In the genomic region with DNA sequence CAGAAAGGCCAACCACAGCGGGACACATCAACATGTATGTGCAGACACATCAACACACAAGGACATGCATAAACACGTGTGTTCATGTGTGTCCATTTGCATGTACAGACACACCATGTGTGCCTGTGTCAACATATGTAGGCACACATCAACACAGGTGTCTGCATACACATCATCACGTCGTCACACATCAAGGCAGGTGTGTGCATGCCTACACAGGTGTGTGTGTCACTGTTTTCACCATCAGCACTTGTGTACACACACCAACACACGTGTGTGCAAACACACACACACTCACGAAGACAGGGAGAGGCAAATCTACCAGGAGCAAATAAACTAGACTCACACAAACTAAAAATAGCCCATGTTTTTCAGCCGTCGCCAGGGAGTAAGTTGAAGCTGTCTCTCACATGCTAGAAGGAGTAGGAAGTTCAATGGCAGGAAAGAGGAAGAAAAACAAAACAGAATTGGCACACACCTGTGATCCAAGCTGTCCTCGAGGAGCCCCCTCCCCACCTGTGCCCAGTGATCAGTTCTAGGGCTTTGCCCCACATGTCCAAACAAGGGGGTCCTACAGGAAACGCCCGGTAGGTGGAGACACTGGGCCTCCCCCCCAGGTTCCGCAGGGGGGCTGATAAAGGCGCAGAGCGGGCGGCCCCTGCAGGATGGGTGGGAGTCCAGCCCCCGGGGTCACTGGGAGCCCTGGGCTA, we compare ENCODE assay signal across 2 cellular contexts.
TF ChIP-seq lines count a peak whose summit lies in the region.

No MANE protein-coding gene starts in this region.

TF ChIP-seq in HEK293, 187 proteins besides CTCF, POLR2A, EP300 and RAD21:
- 0 out of 2 replicates have a peak, but pooled peaks have one; percentile 7 for TF ChIP-seq ZIC2 (tag by site-specific recombination; IDR thresholded peaks at IDR 0.05)
- no peak for TF ChIP-seq SCRT2 (tag by site-specific recombination; IDR thresholded peaks at IDR 0.05)

TF ChIP-seq in GM12878, 131 proteins besides CTCF, POLR2A, EP300 and RAD21:
- TF ChIP-seq SMC3 (IDR thresholded peaks at IDR 0.05; ENCODE audit: borderline replicate concordance, low read length) (peak; percentile 27; the same call in 1 of the 2 replicates), ZNF622 (IDR thresholded peaks at IDR 0.05) (no peak), MEF2B (IDR thresholded peaks at IDR 0.05; ENCODE audit: partially characterized antibody, poor library complexity, severe bottlenecking) (peak; percentile 24), RFX5 (IDR thresholded peaks at IDR 0.05; ENCODE audit: low read depth, low read length) (no peak), SIX5 (IDR thresholded peaks at IDR 0.05; ENCODE audit: low read depth, low read length, severe bottlenecking) (no peak), GABPA (IDR thresholded peaks at IDR 0.05; ENCODE audit: low read depth) (no peak), BCL11A (IDR thresholded peaks at IDR 0.05; ENCODE audit: low read depth, low read length) (no peak), CREM (IDR thresholded peaks at IDR 0.05; ENCODE audit: low read depth) (no peak), IKZF1 (conservative IDR thresholded peaks at IDR 0.05) (no peak)
- TF ChIP-seq, protein P1, sequence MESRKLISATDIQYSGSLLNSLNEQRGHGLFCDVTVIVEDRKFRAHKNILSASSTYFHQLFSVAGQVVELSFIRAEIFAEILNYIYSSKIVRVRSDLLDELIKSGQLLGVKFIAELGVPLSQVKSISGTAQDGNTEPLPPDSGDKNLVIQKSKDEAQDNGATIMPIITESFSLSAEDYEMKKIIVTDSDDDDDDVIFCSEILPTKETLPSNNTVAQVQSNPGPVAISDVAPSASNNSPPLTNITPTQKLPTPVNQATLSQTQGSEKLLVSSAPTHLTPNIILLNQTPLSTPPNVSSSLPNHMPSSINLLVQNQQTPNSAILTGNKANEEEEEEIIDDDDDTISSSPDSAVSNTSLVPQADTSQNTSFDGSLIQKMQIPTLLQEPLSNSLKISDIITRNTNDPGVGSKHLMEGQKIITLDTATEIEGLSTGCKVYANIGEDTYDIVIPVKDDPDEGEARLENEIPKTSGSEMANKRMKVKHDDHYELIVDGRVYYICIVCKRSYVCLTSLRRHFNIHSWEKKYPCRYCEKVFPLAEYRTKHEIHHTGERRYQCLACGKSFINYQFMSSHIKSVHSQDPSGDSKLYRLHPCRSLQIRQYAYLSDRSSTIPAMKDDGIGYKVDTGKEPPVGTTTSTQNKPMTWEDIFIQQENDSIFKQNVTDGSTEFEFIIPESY (IDR thresholded peaks at IDR 0.05): peak; percentile 63; the same call in 1 of the 2 replicates
- TF ChIP-seq, protein P2, sequence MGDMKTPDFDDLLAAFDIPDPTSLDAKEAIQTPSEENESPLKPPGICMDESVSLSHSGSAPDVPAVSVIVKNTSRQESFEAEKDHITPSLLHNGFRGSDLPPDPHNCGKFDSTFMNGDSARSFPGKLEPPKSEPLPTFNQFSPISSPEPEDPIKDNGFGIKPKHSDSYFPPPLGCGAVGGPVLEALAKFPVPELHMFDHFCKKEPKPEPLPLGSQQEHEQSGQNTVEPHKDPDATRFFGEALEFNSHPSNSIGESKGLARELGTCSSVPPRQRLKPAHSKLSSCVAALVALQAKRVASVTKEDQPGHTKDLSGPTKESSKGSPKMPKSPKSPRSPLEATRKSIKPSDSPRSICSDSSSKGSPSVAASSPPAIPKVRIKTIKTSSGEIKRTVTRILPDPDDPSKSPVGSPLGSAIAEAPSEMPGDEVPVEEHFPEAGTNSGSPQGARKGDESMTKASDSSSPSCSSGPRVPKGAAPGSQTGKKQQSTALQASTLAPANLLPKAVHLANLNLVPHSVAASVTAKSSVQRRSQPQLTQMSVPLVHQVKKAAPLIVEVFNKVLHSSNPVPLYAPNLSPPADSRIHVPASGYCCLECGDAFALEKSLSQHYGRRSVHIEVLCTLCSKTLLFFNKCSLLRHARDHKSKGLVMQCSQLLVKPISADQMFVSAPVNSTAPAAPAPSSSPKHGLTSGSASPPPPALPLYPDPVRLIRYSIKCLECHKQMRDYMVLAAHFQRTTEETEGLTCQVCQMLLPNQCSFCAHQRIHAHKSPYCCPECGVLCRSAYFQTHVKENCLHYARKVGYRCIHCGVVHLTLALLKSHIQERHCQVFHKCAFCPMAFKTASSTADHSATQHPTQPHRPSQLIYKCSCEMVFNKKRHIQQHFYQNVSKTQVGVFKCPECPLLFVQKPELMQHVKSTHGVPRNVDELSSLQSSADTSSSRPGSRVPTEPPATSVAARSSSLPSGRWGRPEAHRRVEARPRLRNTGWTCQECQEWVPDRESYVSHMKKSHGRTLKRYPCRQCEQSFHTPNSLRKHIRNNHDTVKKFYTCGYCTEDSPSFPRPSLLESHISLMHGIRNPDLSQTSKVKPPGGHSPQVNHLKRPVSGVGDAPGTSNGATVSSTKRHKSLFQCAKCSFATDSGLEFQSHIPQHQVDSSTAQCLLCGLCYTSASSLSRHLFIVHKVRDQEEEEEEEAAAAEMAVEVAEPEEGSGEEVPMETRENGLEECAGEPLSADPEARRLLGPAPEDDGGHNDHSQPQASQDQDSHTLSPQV (IDR thresholded peaks at IDR 0.05): no peak
- TF ChIP-seq, protein P3, sequence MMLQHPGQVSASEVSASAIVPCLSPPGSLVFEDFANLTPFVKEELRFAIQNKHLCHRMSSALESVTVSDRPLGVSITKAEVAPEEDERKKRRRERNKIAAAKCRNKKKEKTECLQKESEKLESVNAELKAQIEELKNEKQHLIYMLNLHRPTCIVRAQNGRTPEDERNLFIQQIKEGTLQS (IDR thresholded peaks at IDR 0.05; ENCODE audit: borderline replicate concordance, extremely low read depth, low read depth, low read length): no peak
- TF ChIP-seq, protein P4, sequence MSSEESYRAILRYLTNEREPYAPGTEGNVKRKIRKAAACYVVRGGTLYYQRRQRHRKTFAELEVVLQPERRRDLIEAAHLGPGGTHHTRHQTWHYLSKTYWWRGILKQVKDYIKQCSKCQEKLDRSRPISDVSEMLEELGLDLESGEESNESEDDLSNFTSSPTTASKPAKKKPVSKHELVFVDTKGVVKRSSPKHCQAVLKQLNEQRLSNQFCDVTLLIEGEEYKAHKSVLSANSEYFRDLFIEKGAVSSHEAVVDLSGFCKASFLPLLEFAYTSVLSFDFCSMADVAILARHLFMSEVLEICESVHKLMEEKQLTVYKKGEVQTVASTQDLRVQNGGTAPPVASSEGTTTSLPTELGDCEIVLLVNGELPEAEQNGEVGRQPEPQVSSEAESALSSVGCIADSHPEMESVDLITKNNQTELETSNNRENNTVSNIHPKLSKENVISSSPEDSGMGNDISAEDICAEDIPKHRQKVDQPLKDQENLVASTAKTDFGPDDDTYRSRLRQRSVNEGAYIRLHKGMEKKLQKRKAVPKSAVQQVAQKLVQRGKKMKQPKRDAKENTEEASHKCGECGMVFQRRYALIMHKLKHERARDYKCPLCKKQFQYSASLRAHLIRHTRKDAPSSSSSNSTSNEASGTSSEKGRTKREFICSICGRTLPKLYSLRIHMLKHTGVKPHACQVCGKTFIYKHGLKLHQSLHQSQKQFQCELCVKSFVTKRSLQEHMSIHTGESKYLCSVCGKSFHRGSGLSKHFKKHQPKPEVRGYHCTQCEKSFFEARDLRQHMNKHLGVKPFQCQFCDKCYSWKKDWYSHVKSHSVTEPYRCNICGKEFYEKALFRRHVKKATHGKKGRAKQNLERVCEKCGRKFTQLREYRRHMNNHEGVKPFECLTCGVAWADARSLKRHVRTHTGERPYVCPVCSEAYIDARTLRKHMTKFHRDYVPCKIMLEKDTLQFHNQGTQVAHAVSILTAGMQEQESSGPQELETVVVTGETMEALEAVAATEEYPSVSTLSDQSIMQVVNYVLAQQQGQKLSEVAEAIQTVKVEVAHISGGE (CRISPR knock-in tag; IDR thresholded peaks at IDR 0.05): no peak
TF ChIP-seq in GM12878: peak in this region for 3.
